8 cellular contexts compared by ENCODE assay signal in genomic region chr2:12715258-12715865, GRCh38. TPM values are rescaled to one million over a fixed set of nuclear protein-coding genes. Genes with fewer than 3 reads are reported as not detected.
DNase-seq lines count a peak whose midpoint lies in the region; ATAC-seq and TF ChIP-seq lines count a peak whose summit lies in the region.

No MANE protein-coding gene starts in this region.

- POLR2A ChIA-PET in HCT116 (lab: Charles Lee), result interaction anchor here (0.6 to 1.9 kb wide), 3 partner anchors 227 to 886 kb away, joined by 3 to 8 read pairs (median 6); no protein-coding TSS in a partner anchor

- no peaks in the 10 kb centered on the region for H3K27me3 Mint-ChIP-seq in T-helper 17 cell

- BruUV-seq in HCT116 (replicated peaks; lab: Mats Ljungman, UMichigan), result TSS peak; percentile 65

- RAD21 ChIA-PET in HCT116 (lab: Charles Lee; ENCODE audit: low non-redundant PET in 1 of 2, low total read pairs in 2 of 2, uncharacterized antibody in 2 of 2, unreplicated experiment in 2 of 2), result interaction anchor here (0.6 to 1.6 kb wide), 5 partner anchors 43 to 885 kb away, joined by 3 to 7 read pairs (median 4); no protein-coding TSS in a partner anchor

- H3K4me3 ChIP-seq in HCT116 (replicated peaks in 1 of 2; ENCODE audit: low read depth in 1 of 2, low read length in 2 of 2) (peak overlapping the region; percentile 66 to 78), cardiac muscle cell (peak overlapping the region; percentile 94), skeletal muscle cell (ENCODE audit: low read depth, low read length) (peak overlapping the region; percentile 90)

- no peak for TF ChIP-seq RAD21 in HCT116 (IDR thresholded peaks at IDR 0.05; ENCODE audit: low read depth)

- H3K79me2 ChIP-seq in HCT116 (ENCODE audit: insufficient read depth, low read length), result no peaks in the 10 kb centered on the region

- no peaks in the 10 kb centered on the region for H4K20me1 ChIP-seq in HCT116 (ENCODE audit: insufficient read depth)

- H3K9me3 ChIP-seq in HCT116 (ENCODE audit: control insufficient read depth in 1 of 2, insufficient read depth in 1 of 2, low read depth in 1 of 2, low read length in 2 of 2) (no peaks in the 10 kb centered on the region), T-helper 17 cell (ENCODE audit: control insufficient read depth, low read length, poor library complexity, severe bottlenecking) (no peaks in the 10 kb centered on the region), cardiac muscle cell (ENCODE audit: low read depth) (no peaks in the 10 kb centered on the region)

- intact Hi-C loops in HCT116 (cut with micrococcal nuclease), result loop anchor here (5.0 to 10.0 kb wide), 4 partner anchors 217 to 541 kb away; no protein-coding TSS in a partner anchor

- peaks cover 57% of the 10 kb centered on the region for H3K4me1 Mint-ChIP-seq in T-helper 17 cell

- peak overlapping the region; percentile 98 for H3K4me2 ChIP-seq in HCT116 (ENCODE audit: low read length)

- H3K36me3 ChIP-seq in HCT116 (ENCODE audit: control insufficient read depth in 1 of 2, insufficient read depth in 2 of 2, low read length in 2 of 2) (no peaks in the 10 kb centered on the region), cardiac muscle cell (no peaks in the 10 kb centered on the region)

- in situ Hi-C loops in GM13976 (cut with MboI; ENCODE audit: low sequenced_read_pairs, unreplicated experiment), result loop anchor here (25.0 kb wide), 1 partner anchor 878 kb away; no protein-coding TSS in a partner anchor

- H3K4me1 ChIP-seq in HCT116 (ENCODE audit: control insufficient read depth in 1 of 2, insufficient read depth in 2 of 2, low read length in 2 of 2) (peaks cover 18 to 29% of the 10 kb centered on the region in 2 experiments), cardiac muscle cell (ENCODE audit: low read depth) (peaks cover 12% of the 10 kb centered on the region)

- H3K9ac ChIP-seq in HCT116 (ENCODE audit: low read length), result peak overlapping the region; percentile 70; the same call in 1 of the 2 replicates

- H2AFZ ChIP-seq in HCT116 (ENCODE audit: low read depth, low read length, poor library complexity, severe bottlenecking), result peak overlapping the region; percentile 66

- peaks cover 11% of the 10 kb centered on the region for H3K36me3 Mint-ChIP-seq in T-helper 17 cell (ENCODE audit: low read depth)

- H3K27ac Mint-ChIP-seq in T-helper 17 cell, result peak overlapping the region; percentile 98

- no peak for TF ChIP-seq CTCF in HCT116 (IDR thresholded peaks at IDR 0.05 in 2 of 3, conservative IDR thresholded peaks at IDR 0.05 in 1 of 3; ENCODE audit: borderline replicate concordance in 1 of 3, insufficient read depth in 1 of 3, low read depth in 2 of 3, low read length in 2 of 3)
- no peak for TF ChIP-seq CTCF in cardiac muscle cell (IDR thresholded peaks at IDR 0.05; ENCODE audit: low read depth, low read length)
- no peak for TF ChIP-seq CTCF in GM13976 (IDR thresholded peaks at IDR 0.05; ENCODE audit: borderline replicate concordance, control extremely low read depth, extremely low read depth, insufficient read depth, missing control alignments)

- CTCF ChIA-PET in HCT116 (lab: Charles Lee), result interaction anchor here (0.5 to 3.2 kb wide), 13 partner anchors 14 to 931 kb away, joined by 3 to 29 read pairs (median 3); no protein-coding TSS in a partner anchor

- H3K27me3 ChIP-seq in HCT116 (ENCODE audit: insufficient read depth, low read length), result no peaks in the 10 kb centered on the region
- no peaks in the 10 kb centered on the region for H3K27me3 ChIP-seq in cardiac muscle cell

- H3K9me2 ChIP-seq in HCT116 (ENCODE audit: insufficient read depth), result no peaks in the 10 kb centered on the region

- H3K27ac ChIP-seq in HCT116 (ENCODE audit: low read depth, low read length) (peak overlapping the region; percentile 45), cardiac muscle cell (peak overlapping the region; percentile 90)

- peak overlapping the region; percentile 99 for H3K4me3 Mint-ChIP-seq in T-helper 17 cell

- no peak for TF ChIP-seq POLR2A in HCT116 (IDR thresholded peaks at IDR 0.05; ENCODE audit: borderline replicate concordance, extremely low read depth, insufficient read depth, insufficient read length)

- DNase-seq in HCT116 (ENCODE audit: low read depth, low spot score) (no peak), T-helper 17 cell (no peak), cardiac muscle cell (ENCODE audit: low read depth in 1 of 2, low spot score in 1 of 2) (no peak), skeletal muscle cell (ENCODE audit: low read depth) (no peak), NCI-H524 (lab: John Stamatoyannopoulos, UW) (no peak), NCI-H82 treated with DMSO at 0.1 percent for 48 hours (lab: John Stamatoyannopoulos, UW; ENCODE audit: unreplicated experiment) (no peak), cerebellar cortex (ENCODE audit: low spot score) (no peak), GM13976 (ENCODE audit: low spot score) (no peak)

- no peak for ATAC-seq in HCT116
- no peak for ATAC-seq in T-helper 17 cell

TF ChIP-seq in HCT116, 20 proteins besides CTCF, POLR2A, EP300 and RAD21:
- no peak for TF ChIP-seq REST (IDR thresholded peaks at IDR 0.05; ENCODE audit: low read depth)
- TF ChIP-seq EZH2phosphoT487 (IDR thresholded peaks at IDR 0.05; ENCODE audit: borderline replicate concordance), result no peak
- no peak for TF ChIP-seq EZH2 (IDR thresholded peaks at IDR 0.05)
- TF ChIP-seq EGR1 (IDR thresholded peaks at IDR 0.05; ENCODE audit: low read depth), result no peak
- no peak for TF ChIP-seq FOSL1 (IDR thresholded peaks at IDR 0.05; ENCODE audit: low read depth)
- no peak for TF ChIP-seq POLR2AphosphoS5 (IDR thresholded peaks at IDR 0.05; ENCODE audit: low read depth, low read length)
- TF ChIP-seq ZBTB33 (IDR thresholded peaks at IDR 0.05; ENCODE audit: extremely low read depth, insufficient replicate concordance, low read length), result no peak
- TF ChIP-seq ELF1 (IDR thresholded peaks at IDR 0.05; ENCODE audit: borderline replicate concordance, low read depth), result no peak
- no peak for TF ChIP-seq ZNF274 (IDR thresholded peaks at IDR 0.05; ENCODE audit: low read depth, low read length)
- TF ChIP-seq TCF7L2 (IDR thresholded peaks at IDR 0.05; ENCODE audit: borderline replicate concordance, extremely low read depth, insufficient read depth, insufficient read length), result no peak
- no peak for TF ChIP-seq SRF (IDR thresholded peaks at IDR 0.05; ENCODE audit: low read depth)
- TF ChIP-seq ZFX (IDR thresholded peaks at IDR 0.05), result no peak

RNA-seq across cellular contexts. Expression of gene TRIB2, which starts 1.4 kb away (rescaled TPM):
- total RNA-seq in HCT116 (2021; ENCODE audit: unreplicated experiment), result 12.4 TPM
- 10.9 and 11.7 TPM in 2 replicates for polyA plus RNA-seq in HCT116 (2012)
- 100 to 1,000 TPM; 166 to 170 TPM for total RNA-seq in T-helper 17 cell
- total RNA-seq in cardiac muscle cell, result 68.4 and 73.2 TPM in 2 replicates
- 42.3 and 62.9 TPM in 2 replicates for polyA plus RNA-seq in cardiac muscle cell
